ENCODE assay signal across 10 cellular contexts in the genomic region with DNA sequence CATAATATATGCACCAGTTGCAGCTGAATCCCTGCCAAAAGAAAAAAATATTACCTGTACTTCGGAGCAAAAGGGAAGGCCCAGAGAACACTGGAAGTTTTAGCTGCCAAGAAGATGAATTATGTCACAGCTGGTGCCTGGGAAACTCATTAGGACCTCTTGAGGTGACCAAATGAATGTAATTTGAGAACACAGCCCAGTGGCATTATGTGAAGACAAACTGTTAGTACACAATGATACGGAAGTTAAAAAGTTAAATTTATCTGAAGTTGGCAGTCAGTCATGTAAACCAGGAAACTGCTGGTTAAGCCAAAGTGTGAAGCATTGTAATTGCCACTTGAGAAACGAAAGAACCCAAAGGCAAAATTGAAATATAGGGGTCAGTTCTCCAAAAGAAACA.
A peak's percentile ranks its signal among the peaks of the same experiment; 100 is the strongest.
DNase-seq lines count a peak whose midpoint lies in the region; FAIRE-seq and TF ChIP-seq lines count a peak whose summit lies in the region.
"Had no signal": no experiment of that assay in that cellular context is flagged by ENCODE, and none has a peak within 500 bp of the region (broad histone marks: within the 10 kb centered on the region; RNA-seq: fewer than 3 reads in every experiment).

No MANE protein-coding gene starts in this region.

- no peaks in the 10 kb centered on the region for H3K27me3 ChIP-seq in endodermal cell (ENCODE audit: control insufficient read depth, insufficient read depth, low read length, poor library complexity, severe bottlenecking)
- no peaks in the 10 kb centered on the region for H3K27me3 ChIP-seq in neural progenitor cell

- DNase-seq in H54 (ENCODE audit: insufficient read length, low spot score) (no peak), NCI-H2196 treated with DMSO at 0.1 percent for 48 hours (lab: John Stamatoyannopoulos, UW; ENCODE audit: unreplicated experiment) (peak; percentile 69), endodermal cell (no peak), neural progenitor cell (ENCODE audit: low spot score) (no peak), NAMALWA (ENCODE audit: low spot score) (no peak), kidney (no peak), GM10248 (ENCODE audit: extremely low spot score) (no peak)
- no peak for DNase-seq in activated naive CD4-positive, alpha-beta T cell treated with anti-CD3 and anti-CD28 coated beads, Interleukin-2, amount 50 U/mL, for 16 hours
- DNase-seq: activated CD4-positive, alpha-beta T cell treated with anti-CD3 and anti-CD28 coated beads for 1 hour; anterior cingulate cortex had no signal

- peak overlapping the region; percentile 45 for H3K27ac ChIP-seq in endodermal cell (ENCODE audit: low read depth, low read length)
- H3K27ac ChIP-seq in neural progenitor cell = no peak overlapping the region
- H3K27ac ChIP-seq in kidney (ENCODE audit: low read depth in 2 of 2, low read length in 2 of 2) = no peak overlapping the region

- no peak overlapping the region for H3K4me3 Mint-ChIP-seq in endodermal cell
- H3K4me3 Mint-ChIP-seq in neural progenitor cell = no peak overlapping the region

- H3K4me3 ChIP-seq in endodermal cell (ENCODE audit: low read length) (no peak overlapping the region), neural progenitor cell (no peak overlapping the region), kidney (ENCODE audit: low read length in 2 of 2) (no peak overlapping the region)

- CTCF ChIA-PET in GM10248 (lab: Yijun Ruan, JAX) = interaction anchor here (1.1 to 2.1 kb wide), 3 partner anchors 10 to 155 kb away, joined by 4 to 8 read pairs (median 6); no protein-coding TSS in a partner anchor

- 79 to 88% methylated on average over 3 of the region's 3 CpGs for WGBS in endodermal cell (ENCODE audit: insufficient coverage in 1 of 2, insufficient read length in 1 of 2), 2 experiments

- POLR2A ChIA-PET in GM10248 (lab: Yijun Ruan, JAX) = no interaction called here

- no peak overlapping the region for H2AFZ ChIP-seq in neural progenitor cell (replicated peaks)

- H3K9ac ChIP-seq in endodermal cell (ENCODE audit: extremely low read depth, low read length, poor library complexity, severe bottlenecking) = no peak overlapping the region
- H3K9ac ChIP-seq in neural progenitor cell = no peak overlapping the region
- H3K9ac ChIP-seq in kidney (ENCODE audit: low read length in 2 of 2) = no peak overlapping the region

- H3K4me2 ChIP-seq in neural progenitor cell = peak overlapping the region; percentile 59

- peaks cover 5% of the 10 kb centered on the region for H3K4me1 Mint-ChIP-seq in endodermal cell
- H3K4me1 Mint-ChIP-seq in neural progenitor cell = peaks cover 11% of the 10 kb centered on the region

- FAIRE-seq in H54 (lab: Jason Lieb, UNC) (peak; percentile 72), kidney (lab: Jason Lieb, UNC) (no peak)

- peaks cover 34% of the 10 kb centered on the region for H4K20me1 ChIP-seq in neural progenitor cell (ENCODE audit: low read depth)

- H3K36me3 ChIP-seq in endodermal cell (ENCODE audit: control insufficient read depth, insufficient read depth, low read length) (peaks cover 51% of the 10 kb centered on the region), neural progenitor cell (peaks cover 6% of the 10 kb centered on the region), kidney (ENCODE audit: control insufficient read depth in 1 of 2, insufficient read depth in 2 of 2, low read length in 2 of 2) (no peaks in the 10 kb centered on the region)

- H3K4me1 ChIP-seq in endodermal cell (ENCODE audit: control insufficient read depth, insufficient read depth, low read length) (no peaks in the 10 kb centered on the region), neural progenitor cell (peaks cover 33% of the 10 kb centered on the region), kidney (ENCODE audit: control insufficient read depth in 1 of 2, insufficient read depth in 1 of 2, low read depth in 1 of 2, low read length in 2 of 2) (peaks cover 4 to 8% of the 10 kb centered on the region in 2 donors)

- no peak for TF ChIP-seq POLR2A in H54 (IDR thresholded peaks at IDR 0.05; ENCODE audit: low read depth, low read length)

- H3K9me3 Mint-ChIP-seq in endodermal cell (peaks cover 2% of the 10 kb centered on the region), neural progenitor cell (no peaks in the 10 kb centered on the region)

- H3K27ac Mint-ChIP-seq in endodermal cell (no peak overlapping the region), neural progenitor cell (no peak overlapping the region)

- peaks cover 9% of the 10 kb centered on the region for H3F3A ChIP-seq in neural progenitor cell (ENCODE audit: low read depth)

- peaks cover 21% of the 10 kb centered on the region for H3K79me2 ChIP-seq in neural progenitor cell (ENCODE audit: low read depth)

- intact Hi-C loops in kidney (cut with DNase I) = no loop called here

- peaks cover 32% of the 10 kb centered on the region for H3K36me3 Mint-ChIP-seq in endodermal cell (ENCODE audit: low read depth)
- H3K36me3 Mint-ChIP-seq in neural progenitor cell = peaks cover 8% of the 10 kb centered on the region

- H3K27me3 Mint-ChIP-seq in endodermal cell (ENCODE audit: insufficient read depth) = no peaks in the 10 kb centered on the region
- H3K27me3 Mint-ChIP-seq in neural progenitor cell (ENCODE audit: insufficient read depth, low read depth) = no peaks in the 10 kb centered on the region

- no peak for TF ChIP-seq CTCF in endodermal cell (conservative IDR thresholded peaks at IDR 0.05)
- TF ChIP-seq CTCF in neural progenitor cell (IDR thresholded peaks at IDR 0.05) = no peak
- TF ChIP-seq CTCF in kidney (IDR thresholded peaks at IDR 0.05; ENCODE audit: borderline replicate concordance, extremely low read depth, insufficient read depth) = no peak
- no peak for TF ChIP-seq CTCF in GM10248 (IDR thresholded peaks at IDR 0.05; ENCODE audit: control extremely low read depth, extremely low read depth, low read depth, missing control alignments)

- H3K9me3 ChIP-seq in endodermal cell (ENCODE audit: control insufficient read depth, low read length) = peaks cover 21% of the 10 kb centered on the region
- no peaks in the 10 kb centered on the region for H3K9me3 ChIP-seq in neural progenitor cell (ENCODE audit: low read depth)
- H3K9me3 ChIP-seq in kidney (ENCODE audit: control insufficient read depth in 1 of 2, low read length in 2 of 2) = no peaks in the 10 kb centered on the region
